In the genomic region with DNA sequence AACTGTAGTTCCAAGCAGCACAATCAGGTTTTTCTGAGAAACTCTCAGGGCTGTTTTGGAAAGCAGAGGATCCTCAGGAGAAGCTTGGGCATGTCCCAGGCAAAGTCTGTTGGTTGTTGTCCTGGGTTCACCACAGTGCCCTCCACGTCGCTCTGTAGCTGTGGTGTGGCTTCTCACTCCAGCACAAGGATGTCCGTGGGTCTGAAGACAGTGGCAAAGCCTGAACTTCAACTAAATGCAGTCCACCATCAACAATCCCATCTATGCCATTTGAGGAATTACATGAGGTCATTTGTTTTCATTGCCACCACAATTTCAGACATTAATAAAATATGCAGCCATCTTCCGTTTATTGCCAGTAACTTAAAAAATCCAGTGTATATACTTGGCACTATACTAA, we compare ENCODE assay signal across 1 cellular context.
TF ChIP-seq lines count a peak whose summit lies in the region.

No MANE protein-coding gene starts in this region.

TF ChIP-seq in IMR-90, 13 proteins besides CTCF, POLR2A, EP300 and RAD21 (continued from another document):
- TF ChIP-seq, protein P1, sequence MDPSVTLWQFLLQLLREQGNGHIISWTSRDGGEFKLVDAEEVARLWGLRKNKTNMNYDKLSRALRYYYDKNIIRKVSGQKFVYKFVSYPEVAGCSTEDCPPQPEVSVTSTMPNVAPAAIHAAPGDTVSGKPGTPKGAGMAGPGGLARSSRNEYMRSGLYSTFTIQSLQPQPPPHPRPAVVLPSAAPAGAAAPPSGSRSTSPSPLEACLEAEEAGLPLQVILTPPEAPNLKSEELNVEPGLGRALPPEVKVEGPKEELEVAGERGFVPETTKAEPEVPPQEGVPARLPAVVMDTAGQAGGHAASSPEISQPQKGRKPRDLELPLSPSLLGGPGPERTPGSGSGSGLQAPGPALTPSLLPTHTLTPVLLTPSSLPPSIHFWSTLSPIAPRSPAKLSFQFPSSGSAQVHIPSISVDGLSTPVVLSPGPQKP (IDR thresholded peaks at IDR 0.05; ENCODE audit: borderline replicate concordance, low read depth, low read length): no peak
- TF ChIP-seq RFX5 (IDR thresholded peaks at IDR 0.05; ENCODE audit: low read depth, low read length) (no peak), MAFK (IDR thresholded peaks at IDR 0.05; ENCODE audit: low read depth, low read length) (no peak), FOS (IDR thresholded peaks at IDR 0.05; ENCODE audit: low read depth, low read length) (no peak), CEBPB (IDR thresholded peaks at IDR 0.05; ENCODE audit: low read depth, low read length) (no peak), SMC3 (IDR thresholded peaks at IDR 0.05; ENCODE audit: low read depth, low read length) (no peak), RCOR1 (IDR thresholded peaks at IDR 0.05; ENCODE audit: insufficient replicate concordance, low read length) (no peak), CHD1 (IDR thresholded peaks at IDR 0.05; ENCODE audit: low read depth, low read length) (no peak)
